In genomic region chr2:185338104-185338503, GRCh38 we compare ENCODE assay signal across 16 cellular contexts.
"Had no signal": no experiment of that assay in that cellular context is flagged by ENCODE, and none has a peak within 500 bp of the region (broad histone marks: within the 10 kb centered on the region; RNA-seq: fewer than 3 reads in every experiment).

No MANE protein-coding gene starts in this region.

- H3K9me3 ChIP-seq: neutrophil had no signal

- DNase-seq: effector memory CD4-positive, alpha-beta T cell; erythroblast; foreskin melanocyte; heart left ventricle; hippocampal formation; naive thymus-derived CD8-positive, alpha-beta T cell; psoas muscle; stimulated activated CD4-positive, alpha-beta T cell treated with anti-CD3 and anti-CD28 coated beads, Interleukin-15, amount 100 ng/mL, for 24 hours; stimulated activated CD4-positive, alpha-beta T cell treated with anti-CD3 and anti-CD28 coated beads, Interleukin-1b, Interleukin-23, amount 100 ng/mL, for 48 hours; stimulated activated CD4-positive, alpha-beta T cell treated with anti-CD3 and anti-CD28 coated beads, Interleukin-4, amount 100 ng/mL, for 24 hours had no signal

- H3K36me3 ChIP-seq: heart left ventricle, neutrophil, spleen, tibial nerve had no signal

- H3K4me3 Mint-ChIP-seq: naive thymus-derived CD8-positive, alpha-beta T cell; stimulated activated memory B cell treated with anti-CD40 and anti-IgM and Interleukin-4, amounts not matched to agents 10 μg/mL and 1 μg/mL and 100 μg/mL, for 72 hours; stimulated activated naive CD8-positive, alpha-beta T cell treated with anti-CD3 and anti-CD28 coated beads, Interleukin-15, Interleukin-2, amounts not matched to agents 100 ng/mL and 50 ng/mL, for 24 hours had no signal

- H3K4me1 Mint-ChIP-seq: naive thymus-derived CD8-positive, alpha-beta T cell; stimulated activated memory B cell treated with anti-CD40 and anti-IgM and Interleukin-4, amounts not matched to agents 10 μg/mL and 1 μg/mL and 100 μg/mL, for 72 hours had no signal

- H3K27ac Mint-ChIP-seq: naive thymus-derived CD8-positive, alpha-beta T cell; stimulated activated memory B cell treated with anti-CD40 and anti-IgM and Interleukin-4, amounts not matched to agents 10 μg/mL and 1 μg/mL and 100 μg/mL, for 72 hours; stimulated activated naive CD8-positive, alpha-beta T cell treated with anti-CD3 and anti-CD28 coated beads, Interleukin-15, Interleukin-2, amounts not matched to agents 100 ng/mL and 50 ng/mL, for 24 hours had no signal

- H3K36me3 Mint-ChIP-seq: naive thymus-derived CD8-positive, alpha-beta T cell; stimulated activated memory B cell treated with anti-CD40 and anti-IgM and Interleukin-4, amounts not matched to agents 10 μg/mL and 1 μg/mL and 100 μg/mL, for 72 hours had no signal

- H3K4me1 ChIP-seq: heart left ventricle, psoas muscle, spleen, tibial nerve had no signal

- H3K27ac ChIP-seq: heart left ventricle, neutrophil, psoas muscle, spleen, tibial nerve had no signal

- ATAC-seq: heart left ventricle; naive thymus-derived CD8-positive, alpha-beta T cell; psoas muscle; sciatic nerve; stimulated activated memory B cell treated with anti-CD40 and anti-IgM and Interleukin-4, amounts not matched to agents 10 μg/mL and 1 μg/mL and 100 μg/mL, for 72 hours had no signal

- H3K27me3 Mint-ChIP-seq: naive thymus-derived CD8-positive, alpha-beta T cell; stimulated activated memory B cell treated with anti-CD40 and anti-IgM and Interleukin-4, amounts not matched to agents 10 μg/mL and 1 μg/mL and 100 μg/mL, for 72 hours; stimulated activated naive CD8-positive, alpha-beta T cell treated with anti-CD3 and anti-CD28 coated beads, Interleukin-15, Interleukin-2, amounts not matched to agents 100 ng/mL and 50 ng/mL, for 24 hours had no signal

- H3K4me3 ChIP-seq: heart left ventricle, psoas muscle, spleen, tibial nerve had no signal

- H3K27me3 ChIP-seq: heart left ventricle, neutrophil, spleen, tibial nerve had no signal
